Comparison of ENCODE assay signal across 1 cellular context in the genomic region with DNA sequence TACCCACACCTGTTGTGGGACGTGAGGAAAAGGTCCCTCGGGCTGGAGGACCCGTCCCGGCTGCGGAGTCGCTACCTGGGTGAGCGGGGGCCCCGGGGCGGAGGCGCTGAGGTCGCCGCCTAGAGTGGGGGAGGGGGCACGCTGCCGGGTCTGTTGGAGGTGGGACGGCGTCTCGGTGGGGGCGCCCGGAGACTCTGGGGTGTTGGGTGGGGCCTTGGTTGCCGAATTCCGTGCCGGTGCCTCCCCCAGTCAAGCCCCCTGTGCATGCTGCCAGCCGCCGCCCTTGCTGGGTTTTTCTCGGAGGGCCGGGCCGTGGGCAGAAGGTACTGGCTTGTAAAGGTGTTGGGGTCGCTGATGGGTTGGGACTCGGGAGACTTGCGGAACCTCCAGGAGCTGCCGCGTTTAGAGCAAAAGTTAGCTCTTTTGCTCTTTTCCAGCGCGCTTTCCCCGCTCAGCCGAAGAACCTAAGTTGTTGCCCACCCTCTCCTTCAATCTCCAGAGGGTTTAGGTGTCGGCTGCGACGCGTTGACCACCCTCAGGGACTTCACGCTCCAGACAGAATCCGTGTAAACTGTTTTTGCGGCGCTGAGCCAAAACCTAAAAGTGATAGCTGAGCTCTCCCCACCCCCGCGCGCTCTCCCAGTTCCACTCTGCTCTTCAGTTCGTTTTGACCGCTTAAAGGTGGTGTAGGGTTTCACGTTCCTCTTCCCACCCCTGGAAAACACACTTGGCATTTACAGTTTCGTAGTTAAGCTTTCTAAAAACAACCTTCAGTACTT.
TF ChIP-seq lines count a peak whose summit lies in the region.

TSS of gene MPC2 (minus strand) at position 143 of the 779 bp plus-strand sequence. CDS start 1,231 bp downstream, outside the sequence.

TF ChIP-seq in K562, 482 proteins besides CTCF, POLR2A, EP300 and RAD21 (continues in another document):
- TF ChIP-seq ZNF277 (CRISPR knock-in tag; IDR thresholded peaks at IDR 0.05; ENCODE audit: borderline replicate concordance) (no peak), ATF6 (CRISPR knock-in tag; IDR thresholded peaks at IDR 0.05) (peak; percentile 76; the same call in 1 of the 2 replicates), POLR2AphosphoS5 (IDR thresholded peaks at IDR 0.05; ENCODE audit: control insufficient read depth, insufficient read depth, low read depth, low read length) (peak; percentile 96), ZBTB43 (CRISPR knock-in tag; IDR thresholded peaks at IDR 0.05) (no peak), ZHX1 (conservative IDR thresholded peaks at IDR 0.05; ENCODE audit: low read length) (no peak), ZNF347 (CRISPR knock-in tag; IDR thresholded peaks at IDR 0.05; ENCODE audit: low read depth) (no peak), MTA1 (IDR thresholded peaks at IDR 0.05; ENCODE audit: borderline replicate concordance) (peak; percentile 28), POLR2G (IDR thresholded peaks at IDR 0.05; ENCODE audit: low read depth, low read length) (peak; percentile 93), ZNF217 (CRISPR knock-in tag; IDR thresholded peaks at IDR 0.05) (no peak), ZBTB8A (IDR thresholded peaks at IDR 0.05; ENCODE audit: partially characterized antibody) (no peak), ZBED1 (IDR thresholded peaks at IDR 0.05) (no peak), U2AF2 (optimal IDR thresholded peaks at IDR 0.05; ENCODE audit: low read depth, low read length) (no peak), ERF (CRISPR knock-in tag; IDR thresholded peaks at IDR 0.05) (no peak), BCLAF1 (IDR thresholded peaks at IDR 0.05; ENCODE audit: borderline replicate concordance in 1 of 2, control insufficient read depth in 1 of 2, low read depth in 2 of 2, low read length in 1 of 2) (no peak), SRSF3 (IDR thresholded peaks at IDR 0.05; ENCODE audit: insufficient read depth, low read length) (no peak), EGR1 (conservative IDR thresholded peaks at IDR 0.05) (peak; percentile 93), KLF16 (IDR thresholded peaks at IDR 0.05) (no peak), ZNF830 (CRISPR knock-in tag; IDR thresholded peaks at IDR 0.05) (0 out of 2 replicates have a peak, but pooled peaks have one; percentile 51), ZNF140 (CRISPR knock-in tag; IDR thresholded peaks at IDR 0.05) (no peak), NFIC (IDR thresholded peaks at IDR 0.05) (peak; percentile 92), ZNF431 (CRISPR knock-in tag; IDR thresholded peaks at IDR 0.05) (no peak; the same call in none of the 2 replicates), SFPQ (IDR thresholded peaks at IDR 0.05; ENCODE audit: low read depth, low read length) (no peak), ZNF124 (CRISPR knock-in tag; IDR thresholded peaks at IDR 0.05) (no peak), NBN (IDR thresholded peaks at IDR 0.05; ENCODE audit: low read depth) (peak; percentile 75; the same call in 1 of the 2 replicates), ZNF780A (CRISPR knock-in tag; IDR thresholded peaks at IDR 0.05) (no peak), PCBP2 (IDR thresholded peaks at IDR 0.05; ENCODE audit: low read depth, low read length, poor library complexity, severe bottlenecking) (no peak), CUX1 (CRISPR knock-in tag; IDR thresholded peaks at IDR 0.05) (no peak), ZNF444 (CRISPR knock-in tag; IDR thresholded peaks at IDR 0.05) (0 out of 2 replicates have a peak, but pooled peaks have one; percentile 34), ZNF143 (CRISPR knock-in tag; IDR thresholded peaks at IDR 0.05) (no peak), ZNF57 (CRISPR knock-in tag; IDR thresholded peaks at IDR 0.05) (no peak), JUNB (CRISPR knock-in tag; conservative IDR thresholded peaks at IDR 0.05) (no peak), THRAP3 (IDR thresholded peaks at IDR 0.05; ENCODE audit: borderline replicate concordance) (no peak; the same call in 1 of the 2 replicates), ILF3 (IDR thresholded peaks at IDR 0.05; ENCODE audit: borderline replicate concordance) (peak; percentile 54; the same call in 1 of the 2 replicates), POLR2AphosphoS2 (IDR thresholded peaks at IDR 0.05; ENCODE audit: low read length) (peak; percentile 77; the same call in 1 of the 2 replicates)
- TF ChIP-seq, protein P1, sequence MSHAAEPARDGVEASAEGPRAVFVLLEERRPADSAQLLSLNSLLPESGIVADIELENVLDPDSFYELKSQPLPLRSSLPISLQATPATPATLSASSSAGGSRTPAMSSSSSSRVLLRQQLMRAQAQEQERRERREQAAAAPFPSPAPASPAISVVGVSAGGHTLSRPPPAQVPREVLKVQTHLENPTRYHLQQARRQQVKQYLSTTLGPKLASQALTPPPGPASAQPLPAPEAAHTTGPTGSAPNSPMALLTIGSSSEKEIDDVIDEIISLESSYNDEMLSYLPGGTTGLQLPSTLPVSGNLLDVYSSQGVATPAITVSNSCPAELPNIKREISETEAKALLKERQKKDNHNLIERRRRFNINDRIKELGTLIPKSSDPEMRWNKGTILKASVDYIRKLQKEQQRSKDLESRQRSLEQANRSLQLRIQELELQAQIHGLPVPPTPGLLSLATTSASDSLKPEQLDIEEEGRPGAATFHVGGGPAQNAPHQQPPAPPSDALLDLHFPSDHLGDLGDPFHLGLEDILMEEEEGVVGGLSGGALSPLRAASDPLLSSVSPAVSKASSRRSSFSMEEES (CRISPR knock-in tag; IDR thresholded peaks at IDR 0.05) = no peak
